1 cellular context compared by ENCODE assay signal in genomic region chr12:74370608-74371216, GRCh38.
TF ChIP-seq lines count a peak whose summit lies in the region.

No MANE protein-coding gene starts in this region.

TF ChIP-seq in A549, 52 proteins besides CTCF, POLR2A, EP300 and RAD21 (continued from another document):
- TF ChIP-seq BCL3 (IDR thresholded peaks at IDR 0.05) (0 out of 3 replicates have a peak, but pooled peaks have one; percentile 65), FOSL2 (IDR thresholded peaks at IDR 0.05) (peak; percentile 84), FOSL2 (CRISPR knock-in tag; IDR thresholded peaks at IDR 0.05) (peak; percentile 93), GATA3 (IDR thresholded peaks at IDR 0.05; ENCODE audit: borderline replicate concordance) (peak; percentile 50; the same call in 1 of the 2 replicates), SMC3 (IDR thresholded peaks at IDR 0.05) (peak; percentile 37; the same call in 2 of the 3 replicates), ELK1 (IDR thresholded peaks at IDR 0.05; ENCODE audit: low read depth, low read length) (no peak), ZSCAN20 (CRISPR knock-in tag; IDR thresholded peaks at IDR 0.05) (no peak), HDAC2 (IDR thresholded peaks at IDR 0.05) (no peak), JUNB (IDR thresholded peaks at IDR 0.05) (peak; percentile 94), ZC3H11A (IDR thresholded peaks at IDR 0.05) (no peak), POLR2AphosphoS2 (conservative IDR thresholded peaks at IDR 0.05; ENCODE audit: low read length) (no peak), SREBF2 (IDR thresholded peaks at IDR 0.05) (no peak), HOXB5 (CRISPR knock-in tag; IDR thresholded peaks at IDR 0.05) (no peak), CHD4 (IDR thresholded peaks at IDR 0.05; ENCODE audit: borderline replicate concordance) (no peak), MAZ (IDR thresholded peaks at IDR 0.05; ENCODE audit: borderline replicate concordance, low read depth, low read length) (no peak)
TF ChIP-seq in A549: peak in this region for 8.
